1 cellular context compared by ENCODE assay signal in the genomic region with DNA sequence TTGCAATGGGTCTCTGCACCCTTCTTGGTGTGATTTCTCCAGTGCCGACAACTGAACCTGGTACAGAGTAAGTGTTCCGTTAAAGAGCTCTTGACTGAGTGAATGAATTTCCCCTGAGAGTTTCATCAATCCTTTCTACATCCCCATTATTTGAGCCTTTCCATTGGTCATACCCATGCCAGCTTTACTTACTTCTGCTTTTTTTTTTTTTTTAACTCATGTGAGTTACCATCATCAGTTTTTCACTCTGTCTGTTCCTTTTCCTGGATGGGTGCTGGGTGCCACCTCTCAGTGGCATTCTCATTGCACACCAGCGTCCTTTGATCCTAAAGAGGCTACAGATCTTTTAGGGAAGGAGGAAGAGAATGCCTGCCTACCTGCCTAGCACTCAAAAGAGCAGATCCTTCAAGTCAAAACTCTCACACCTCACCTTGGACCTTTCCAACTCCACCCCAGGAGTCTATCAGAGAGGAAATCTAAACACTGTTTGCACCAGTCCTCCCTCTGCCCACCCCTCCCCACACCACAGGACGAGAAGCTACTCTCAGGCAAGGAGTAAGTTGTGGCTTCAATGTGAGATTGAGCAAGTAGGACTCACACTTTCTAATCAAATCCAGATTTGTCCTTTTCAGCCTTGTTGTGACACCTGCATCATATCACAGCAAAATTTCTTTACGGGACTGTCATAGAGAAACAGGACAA.
TF ChIP-seq lines count a peak whose summit lies in the region.

No MANE protein-coding gene starts in this region.

TF ChIP-seq in GM12878, 131 proteins besides CTCF, POLR2A, EP300 and RAD21 (continues in another document):
- TF ChIP-seq TAF1 (IDR thresholded peaks at IDR 0.05; ENCODE audit: borderline replicate concordance, low read depth, low read length) (no peak), MXI1 (IDR thresholded peaks at IDR 0.05; ENCODE audit: low read depth, low read length) (no peak), FOXK2 (IDR thresholded peaks at IDR 0.05) (no peak), CHD1 (IDR thresholded peaks at IDR 0.05; ENCODE audit: low read depth, low read length) (no peak), IKZF1 (conservative IDR thresholded peaks at IDR 0.05) (0 out of 2 replicates have a peak, but pooled peaks have one; percentile 17), SRF (IDR thresholded peaks at IDR 0.05; ENCODE audit: low read depth in 2 of 2, low read length in 2 of 2) (no peak), ZNF217 (IDR thresholded peaks at IDR 0.05) (no peak), STAT1 (conservative IDR thresholded peaks at IDR 0.05) (no peak), STAT3 (IDR thresholded peaks at IDR 0.05; ENCODE audit: low read depth, low read length) (no peak), FOXM1 (IDR thresholded peaks at IDR 0.05; ENCODE audit: low read depth, low read length) (no peak), IKZF2 (IDR thresholded peaks at IDR 0.05) (peak; percentile 62 to 82; a peak in 3 of 4 replicates), RB1 (IDR thresholded peaks at IDR 0.05; ENCODE audit: borderline replicate concordance) (no peak), TBL1XR1 (IDR thresholded peaks at IDR 0.05; ENCODE audit: low read depth, low read length) (no peak), POU2F2 (IDR thresholded peaks at IDR 0.05; ENCODE audit: borderline replicate concordance, low read depth, low read length) (no peak), RCOR1 (conservative IDR thresholded peaks at IDR 0.05; ENCODE audit: low read depth, low read length) (no peak), FOS (IDR thresholded peaks at IDR 0.05; ENCODE audit: borderline replicate concordance, extremely low read depth, insufficient read length) (no peak), ZNF24 (IDR thresholded peaks at IDR 0.05) (peak; percentile 62; the same call in 1 of the 2 replicates), ZNF384 (IDR thresholded peaks at IDR 0.05; ENCODE audit: borderline replicate concordance, low read depth, low read length) (peak; percentile 65), HDGF (IDR thresholded peaks at IDR 0.05) (no peak)
- TF ChIP-seq, protein P1, sequence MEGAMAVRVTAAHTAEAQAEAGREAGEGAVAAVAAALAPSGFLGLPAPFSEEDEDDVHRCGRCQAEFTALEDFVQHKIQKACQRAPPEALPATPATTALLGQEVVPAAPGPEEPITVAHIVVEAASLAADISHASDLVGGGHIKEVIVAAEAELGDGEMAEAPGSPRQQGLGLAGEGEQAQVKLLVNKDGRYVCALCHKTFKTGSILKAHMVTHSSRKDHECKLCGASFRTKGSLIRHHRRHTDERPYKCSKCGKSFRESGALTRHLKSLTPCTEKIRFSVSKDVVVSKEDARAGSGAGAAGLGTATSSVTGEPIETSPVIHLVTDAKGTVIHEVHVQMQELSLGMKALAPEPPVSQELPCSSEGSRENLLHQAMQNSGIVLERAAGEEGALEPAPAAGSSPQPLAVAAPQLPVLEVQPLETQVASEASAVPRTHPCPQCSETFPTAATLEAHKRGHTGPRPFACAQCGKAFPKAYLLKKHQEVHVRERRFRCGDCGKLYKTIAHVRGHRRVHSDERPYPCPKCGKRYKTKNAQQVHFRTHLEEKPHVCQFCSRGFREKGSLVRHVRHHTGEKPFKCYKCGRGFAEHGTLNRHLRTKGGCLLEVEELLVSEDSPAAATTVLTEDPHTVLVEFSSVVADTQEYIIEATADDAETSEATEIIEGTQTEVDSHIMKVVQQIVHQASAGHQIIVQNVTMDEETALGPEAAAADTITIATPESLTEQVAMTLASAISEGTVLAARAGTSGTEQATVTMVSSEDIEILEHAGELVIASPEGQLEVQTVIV (IDR thresholded peaks at IDR 0.05; ENCODE audit: borderline replicate concordance, partially characterized antibody), result no peak
- TF ChIP-seq, protein P2, sequence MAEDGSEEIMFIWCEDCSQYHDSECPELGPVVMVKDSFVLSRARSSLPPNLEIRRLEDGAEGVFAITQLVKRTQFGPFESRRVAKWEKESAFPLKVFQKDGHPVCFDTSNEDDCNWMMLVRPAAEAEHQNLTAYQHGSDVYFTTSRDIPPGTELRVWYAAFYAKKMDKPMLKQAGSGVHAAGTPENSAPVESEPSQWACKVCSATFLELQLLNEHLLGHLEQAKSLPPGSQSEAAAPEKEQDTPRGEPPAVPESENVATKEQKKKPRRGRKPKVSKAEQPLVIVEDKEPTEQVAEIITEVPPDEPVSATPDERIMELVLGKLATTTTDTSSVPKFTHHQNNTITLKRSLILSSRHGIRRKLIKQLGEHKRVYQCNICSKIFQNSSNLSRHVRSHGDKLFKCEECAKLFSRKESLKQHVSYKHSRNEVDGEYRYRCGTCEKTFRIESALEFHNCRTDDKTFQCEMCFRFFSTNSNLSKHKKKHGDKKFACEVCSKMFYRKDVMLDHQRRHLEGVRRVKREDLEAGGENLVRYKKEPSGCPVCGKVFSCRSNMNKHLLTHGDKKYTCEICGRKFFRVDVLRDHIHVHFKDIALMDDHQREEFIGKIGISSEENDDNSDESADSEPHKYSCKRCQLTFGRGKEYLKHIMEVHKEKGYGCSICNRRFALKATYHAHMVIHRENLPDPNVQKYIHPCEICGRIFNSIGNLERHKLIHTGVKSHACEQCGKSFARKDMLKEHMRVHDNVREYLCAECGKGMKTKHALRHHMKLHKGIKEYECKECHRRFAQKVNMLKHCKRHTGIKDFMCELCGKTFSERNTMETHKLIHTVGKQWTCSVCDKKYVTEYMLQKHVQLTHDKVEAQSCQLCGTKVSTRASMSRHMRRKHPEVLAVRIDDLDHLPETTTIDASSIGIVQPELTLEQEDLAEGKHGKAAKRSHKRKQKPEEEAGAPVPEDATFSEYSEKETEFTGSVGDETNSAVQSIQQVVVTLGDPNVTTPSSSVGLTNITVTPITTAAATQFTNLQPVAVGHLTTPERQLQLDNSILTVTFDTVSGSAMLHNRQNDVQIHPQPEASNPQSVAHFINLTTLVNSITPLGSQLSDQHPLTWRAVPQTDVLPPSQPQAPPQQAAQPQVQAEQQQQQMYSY (CRISPR knock-in tag; IDR thresholded peaks at IDR 0.05), result no peak
- TF ChIP-seq, protein P3, sequence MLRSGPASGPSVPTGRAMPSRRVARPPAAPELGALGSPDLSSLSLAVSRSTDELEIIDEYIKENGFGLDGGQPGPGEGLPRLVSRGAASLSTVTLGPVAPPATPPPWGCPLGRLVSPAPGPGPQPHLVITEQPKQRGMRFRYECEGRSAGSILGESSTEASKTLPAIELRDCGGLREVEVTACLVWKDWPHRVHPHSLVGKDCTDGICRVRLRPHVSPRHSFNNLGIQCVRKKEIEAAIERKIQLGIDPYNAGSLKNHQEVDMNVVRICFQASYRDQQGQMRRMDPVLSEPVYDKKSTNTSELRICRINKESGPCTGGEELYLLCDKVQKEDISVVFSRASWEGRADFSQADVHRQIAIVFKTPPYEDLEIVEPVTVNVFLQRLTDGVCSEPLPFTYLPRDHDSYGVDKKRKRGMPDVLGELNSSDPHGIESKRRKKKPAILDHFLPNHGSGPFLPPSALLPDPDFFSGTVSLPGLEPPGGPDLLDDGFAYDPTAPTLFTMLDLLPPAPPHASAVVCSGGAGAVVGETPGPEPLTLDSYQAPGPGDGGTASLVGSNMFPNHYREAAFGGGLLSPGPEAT (IDR thresholded peaks at IDR 0.05; ENCODE audit: low read depth), result 0 out of 2 replicates have a peak, but pooled peaks have one; percentile 26
- TF ChIP-seq, protein P4, sequence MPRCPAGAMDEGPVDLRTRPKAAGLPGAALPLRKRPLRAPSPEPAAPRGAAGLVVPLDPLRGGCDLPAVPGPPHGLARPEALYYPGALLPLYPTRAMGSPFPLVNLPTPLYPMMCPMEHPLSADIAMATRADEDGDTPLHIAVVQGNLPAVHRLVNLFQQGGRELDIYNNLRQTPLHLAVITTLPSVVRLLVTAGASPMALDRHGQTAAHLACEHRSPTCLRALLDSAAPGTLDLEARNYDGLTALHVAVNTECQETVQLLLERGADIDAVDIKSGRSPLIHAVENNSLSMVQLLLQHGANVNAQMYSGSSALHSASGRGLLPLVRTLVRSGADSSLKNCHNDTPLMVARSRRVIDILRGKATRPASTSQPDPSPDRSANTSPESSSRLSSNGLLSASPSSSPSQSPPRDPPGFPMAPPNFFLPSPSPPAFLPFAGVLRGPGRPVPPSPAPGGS (IDR thresholded peaks at IDR 0.05; ENCODE audit: borderline replicate concordance, insufficient read depth, low read depth, low read length, poor library complexity, severe bottlenecking), result no peak
- TF ChIP-seq, protein P5, sequence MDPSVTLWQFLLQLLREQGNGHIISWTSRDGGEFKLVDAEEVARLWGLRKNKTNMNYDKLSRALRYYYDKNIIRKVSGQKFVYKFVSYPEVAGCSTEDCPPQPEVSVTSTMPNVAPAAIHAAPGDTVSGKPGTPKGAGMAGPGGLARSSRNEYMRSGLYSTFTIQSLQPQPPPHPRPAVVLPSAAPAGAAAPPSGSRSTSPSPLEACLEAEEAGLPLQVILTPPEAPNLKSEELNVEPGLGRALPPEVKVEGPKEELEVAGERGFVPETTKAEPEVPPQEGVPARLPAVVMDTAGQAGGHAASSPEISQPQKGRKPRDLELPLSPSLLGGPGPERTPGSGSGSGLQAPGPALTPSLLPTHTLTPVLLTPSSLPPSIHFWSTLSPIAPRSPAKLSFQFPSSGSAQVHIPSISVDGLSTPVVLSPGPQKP (IDR thresholded peaks at IDR 0.05; ENCODE audit: low read depth, low read length), result no peak
- TF ChIP-seq, protein P6, sequence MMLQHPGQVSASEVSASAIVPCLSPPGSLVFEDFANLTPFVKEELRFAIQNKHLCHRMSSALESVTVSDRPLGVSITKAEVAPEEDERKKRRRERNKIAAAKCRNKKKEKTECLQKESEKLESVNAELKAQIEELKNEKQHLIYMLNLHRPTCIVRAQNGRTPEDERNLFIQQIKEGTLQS (IDR thresholded peaks at IDR 0.05; ENCODE audit: borderline replicate concordance, extremely low read depth, low read depth, low read length), result no peak
- TF ChIP-seq, protein P7, sequence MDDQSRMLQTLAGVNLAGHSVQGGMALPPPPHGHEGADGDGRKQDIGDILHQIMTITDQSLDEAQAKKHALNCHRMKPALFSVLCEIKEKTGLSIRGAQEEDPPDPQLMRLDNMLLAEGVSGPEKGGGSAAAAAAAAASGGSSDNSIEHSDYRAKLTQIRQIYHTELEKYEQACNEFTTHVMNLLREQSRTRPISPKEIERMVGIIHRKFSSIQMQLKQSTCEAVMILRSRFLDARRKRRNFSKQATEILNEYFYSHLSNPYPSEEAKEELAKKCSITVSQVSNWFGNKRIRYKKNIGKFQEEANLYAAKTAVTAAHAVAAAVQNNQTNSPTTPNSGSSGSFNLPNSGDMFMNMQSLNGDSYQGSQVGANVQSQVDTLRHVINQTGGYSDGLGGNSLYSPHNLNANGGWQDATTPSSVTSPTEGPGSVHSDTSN (IDR thresholded peaks at IDR 0.05; ENCODE audit: insufficient replicate concordance, low read depth, low read length), result no peak
- TF ChIP-seq, protein P8, sequence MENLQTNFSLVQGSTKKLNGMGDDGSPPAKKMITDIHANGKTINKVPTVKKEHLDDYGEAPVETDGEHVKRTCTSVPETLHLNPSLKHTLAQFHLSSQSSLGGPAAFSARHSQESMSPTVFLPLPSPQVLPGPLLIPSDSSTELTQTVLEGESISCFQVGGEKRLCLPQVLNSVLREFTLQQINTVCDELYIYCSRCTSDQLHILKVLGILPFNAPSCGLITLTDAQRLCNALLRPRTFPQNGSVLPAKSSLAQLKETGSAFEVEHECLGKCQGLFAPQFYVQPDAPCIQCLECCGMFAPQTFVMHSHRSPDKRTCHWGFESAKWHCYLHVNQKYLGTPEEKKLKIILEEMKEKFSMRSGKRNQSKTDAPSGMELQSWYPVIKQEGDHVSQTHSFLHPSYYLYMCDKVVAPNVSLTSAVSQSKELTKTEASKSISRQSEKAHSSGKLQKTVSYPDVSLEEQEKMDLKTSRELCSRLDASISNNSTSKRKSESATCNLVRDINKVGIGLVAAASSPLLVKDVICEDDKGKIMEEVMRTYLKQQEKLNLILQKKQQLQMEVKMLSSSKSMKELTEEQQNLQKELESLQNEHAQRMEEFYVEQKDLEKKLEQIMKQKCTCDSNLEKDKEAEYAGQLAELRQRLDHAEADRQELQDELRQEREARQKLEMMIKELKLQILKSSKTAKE (IDR thresholded peaks at IDR 0.05; ENCODE audit: low read depth, poor library complexity, severe bottlenecking), result no peak
- TF ChIP-seq, protein P9, sequence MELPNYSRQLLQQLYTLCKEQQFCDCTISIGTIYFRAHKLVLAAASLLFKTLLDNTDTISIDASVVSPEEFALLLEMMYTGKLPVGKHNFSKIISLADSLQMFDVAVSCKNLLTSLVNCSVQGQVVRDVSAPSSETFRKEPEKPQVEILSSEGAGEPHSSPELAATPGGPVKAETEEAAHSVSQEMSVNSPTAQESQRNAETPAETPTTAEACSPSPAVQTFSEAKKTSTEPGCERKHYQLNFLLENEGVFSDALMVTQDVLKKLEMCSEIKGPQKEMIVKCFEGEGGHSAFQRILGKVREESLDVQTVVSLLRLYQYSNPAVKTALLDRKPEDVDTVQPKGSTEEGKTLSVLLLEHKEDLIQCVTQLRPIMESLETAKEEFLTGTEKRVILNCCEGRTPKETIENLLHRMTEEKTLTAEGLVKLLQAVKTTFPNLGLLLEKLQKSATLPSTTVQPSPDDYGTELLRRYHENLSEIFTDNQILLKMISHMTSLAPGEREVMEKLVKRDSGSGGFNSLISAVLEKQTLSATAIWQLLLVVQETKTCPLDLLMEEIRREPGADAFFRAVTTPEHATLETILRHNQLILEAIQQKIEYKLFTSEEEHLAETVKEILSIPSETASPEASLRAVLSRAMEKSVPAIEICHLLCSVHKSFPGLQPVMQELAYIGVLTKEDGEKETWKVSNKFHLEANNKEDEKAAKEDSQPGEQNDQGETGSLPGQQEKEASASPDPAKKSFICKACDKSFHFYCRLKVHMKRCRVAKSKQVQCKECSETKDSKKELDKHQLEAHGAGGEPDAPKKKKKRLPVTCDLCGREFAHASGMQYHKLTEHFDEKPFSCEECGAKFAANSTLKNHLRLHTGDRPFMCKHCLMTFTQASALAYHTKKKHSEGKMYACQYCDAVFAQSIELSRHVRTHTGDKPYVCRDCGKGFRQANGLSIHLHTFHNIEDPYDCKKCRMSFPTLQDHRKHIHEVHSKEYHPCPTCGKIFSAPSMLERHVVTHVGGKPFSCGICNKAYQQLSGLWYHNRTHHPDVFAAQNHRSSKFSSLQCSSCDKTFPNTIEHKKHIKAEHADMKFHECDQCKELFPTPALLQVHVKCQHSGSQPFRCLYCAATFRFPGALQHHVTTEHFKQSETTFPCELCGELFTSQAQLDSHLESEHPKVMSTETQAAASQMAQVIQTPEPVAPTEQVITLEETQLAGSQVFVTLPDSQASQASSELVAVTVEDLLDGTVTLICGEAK (IDR thresholded peaks at IDR 0.05; ENCODE audit: borderline replicate concordance), result no peak
